19 cellular contexts compared by ENCODE assay signal in the genomic region with DNA sequence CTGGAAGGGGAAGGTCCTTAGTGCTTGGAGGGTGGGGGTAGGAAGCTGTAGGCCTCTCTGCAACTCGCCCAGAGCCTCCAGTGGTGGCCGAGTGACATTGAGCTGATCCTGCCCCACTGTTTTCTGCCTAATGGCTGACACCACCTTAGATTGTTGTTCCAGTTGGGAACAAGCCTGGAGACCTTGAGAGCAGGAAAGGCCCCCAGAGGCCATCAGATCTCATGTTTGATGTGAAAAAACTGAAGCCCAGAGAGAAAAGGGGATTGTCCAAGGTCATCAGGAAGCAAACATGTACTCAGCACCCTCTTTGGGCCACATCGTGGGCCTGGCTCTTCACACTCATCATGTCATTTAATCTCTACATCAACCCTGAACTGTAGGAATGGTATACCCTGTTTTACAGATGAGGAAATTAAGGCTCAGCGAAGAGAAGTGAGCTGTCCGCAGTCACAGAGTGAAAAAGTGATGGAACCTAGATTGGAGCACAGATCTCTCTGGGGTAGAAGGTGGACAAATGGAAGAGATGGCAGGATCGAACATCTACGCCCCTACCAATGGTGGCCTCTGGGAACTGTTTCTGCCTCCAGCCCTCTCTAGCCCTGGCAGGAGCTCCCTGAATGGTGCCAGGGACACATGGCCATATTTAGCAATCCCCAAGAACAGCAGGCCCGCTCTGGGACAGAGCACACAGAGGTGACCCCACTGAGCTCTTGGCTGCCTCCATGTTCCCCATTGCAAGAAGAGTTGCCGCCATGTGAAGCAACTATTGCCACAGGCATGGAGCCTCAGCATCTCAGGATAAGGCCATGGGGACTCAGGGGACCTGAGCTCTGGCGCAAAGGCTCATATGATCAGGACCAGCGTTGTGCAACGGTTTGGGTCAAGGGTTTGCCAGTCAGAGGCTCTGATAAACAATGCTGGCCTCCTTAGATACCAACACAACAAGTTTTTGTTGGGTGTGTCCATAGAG.
"Had no signal": no experiment of that assay in that cellular context is flagged by ENCODE, and none has a peak within 500 bp of the region (broad histone marks: within the 10 kb centered on the region; RNA-seq: fewer than 3 reads in every experiment).

No MANE protein-coding gene starts in this region.

- ATAC-seq: stimulated activated naive CD8-positive, alpha-beta T cell treated with anti-CD3 and anti-CD28 coated beads, Interleukin-15, Interleukin-2, amounts not matched to agents 100 U/mL and 50 U/mL, for 24 hours had no signal

- H3K36me3 Mint-ChIP-seq: activated naive CD8-positive, alpha-beta T cell treated with anti-CD3 and anti-CD28 coated beads for 36 hours; naive B cell; type B pancreatic cell had no signal

- H3K4me2 ChIP-seq: smooth muscle cell had no signal

- DNase-seq: activated CD4-positive, alpha-beta memory T cell treated with anti-CD3 and anti-CD28 coated beads, Interleukin-2, amount 10 ng/mL, durations not matched to agents 7 days and 5 days; activated gamma-delta T cell treated with Interleukin-2 at 50 U/mL for 16 hours; activated naive CD8-positive, alpha-beta T cell treated with anti-CD3 and anti-CD28 coated beads for 36 hours; activated T-cell treated with anti-CD3 and anti-CD28 coated beads, Interleukin-2, amount 50 U/mL, for 48 hours; anterior cingulate cortex; brain microvascular endothelial cell; cerebellar nuclear complex; effector memory CD4-positive, alpha-beta T cell; foreskin melanocyte; mammary epithelial cell; naive B cell; stimulated activated naive CD8-positive, alpha-beta T cell treated with anti-CD3 and anti-CD28 coated beads, Interleukin-15, Interleukin-2, amounts not matched to agents 100 U/mL and 50 U/mL, for 24 hours; T-helper 1 cell; T1000 had no signal

- H3K4me3 Mint-ChIP-seq: activated CD4-positive, alpha-beta memory T cell treated with anti-CD3 and anti-CD28 coated beads, Interleukin-2, amount 10 ng/mL, durations not matched to agents 7 days and 5 days; activated naive CD8-positive, alpha-beta T cell treated with anti-CD3 and anti-CD28 coated beads for 36 hours; dendritic cell treated with granulocyte-macrophage colony-stimulating factor and Interleukin-4, amounts not matched to agents 40 ng/mL and 50 ng/mL, for 4 days; type B pancreatic cell had no signal

- H3K36me3 ChIP-seq: brain microvascular endothelial cell, neutrophil had no signal

- H3K4me1 Mint-ChIP-seq: activated naive CD8-positive, alpha-beta T cell treated with anti-CD3 and anti-CD28 coated beads for 36 hours; naive B cell had no signal

- H3K27ac ChIP-seq: brain microvascular endothelial cell, neutrophil had no signal

- H3K27me3 ChIP-seq: brain microvascular endothelial cell, neutrophil had no signal

- H3K27ac Mint-ChIP-seq: activated CD4-positive, alpha-beta memory T cell treated with anti-CD3 and anti-CD28 coated beads, Interleukin-2, amount 10 ng/mL, durations not matched to agents 7 days and 5 days; activated naive CD8-positive, alpha-beta T cell treated with anti-CD3 and anti-CD28 coated beads for 36 hours; dendritic cell treated with granulocyte-macrophage colony-stimulating factor and Interleukin-4, amounts not matched to agents 40 ng/mL and 50 ng/mL, for 4 days; naive B cell; progenitor cell of endocrine pancreas; type B pancreatic cell had no signal

- H3K9me3 Mint-ChIP-seq: activated CD4-positive, alpha-beta memory T cell treated with anti-CD3 and anti-CD28 coated beads, Interleukin-2, amount 10 ng/mL, durations not matched to agents 7 days and 5 days; activated naive CD8-positive, alpha-beta T cell treated with anti-CD3 and anti-CD28 coated beads for 36 hours; type B pancreatic cell had no signal

- H3K4me3 ChIP-seq: smooth muscle cell had no signal

- H3K27me3 Mint-ChIP-seq: activated CD4-positive, alpha-beta memory T cell treated with anti-CD3 and anti-CD28 coated beads, Interleukin-2, amount 10 ng/mL, durations not matched to agents 7 days and 5 days; activated naive CD8-positive, alpha-beta T cell treated with anti-CD3 and anti-CD28 coated beads for 36 hours; progenitor cell of endocrine pancreas; type B pancreatic cell had no signal

- H3K9me3 ChIP-seq: neutrophil had no signal
